ENCODE assay signal across 18 cellular contexts in the genomic region with DNA sequence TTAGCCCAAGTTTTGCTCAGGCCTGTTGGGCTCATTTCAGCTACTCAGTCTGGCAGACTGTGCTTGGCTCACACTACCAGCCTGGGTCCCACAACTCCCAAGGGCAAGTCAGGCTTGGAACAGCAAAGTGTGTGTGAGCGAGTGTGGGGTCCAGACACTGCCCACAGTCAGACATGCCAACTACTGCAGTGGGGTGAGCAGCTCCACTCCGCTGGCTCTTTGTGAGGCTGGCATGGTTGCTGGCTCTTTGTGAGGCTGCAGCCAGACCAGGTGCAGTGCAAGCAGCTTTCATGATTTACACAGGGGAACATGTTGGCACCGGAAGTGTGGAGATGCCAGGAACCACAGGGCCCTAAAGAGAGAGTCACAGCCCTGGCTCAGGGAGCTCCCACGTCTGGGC.
"Had no signal": no experiment of that assay in that cellular context is flagged by ENCODE, and none has a peak within 500 bp of the region (broad histone marks: within the 10 kb centered on the region; RNA-seq: fewer than 3 reads in every experiment).

No MANE protein-coding gene starts in this region.

- H3K27me3 ChIP-seq: heart left ventricle, neural progenitor cell, pancreas, stomach had no signal

- H3K27ac ChIP-seq: coronary artery, heart left ventricle, neural progenitor cell, pancreas, stomach had no signal

- H3K9me3 ChIP-seq: heart left ventricle, pancreas, stomach had no signal

- H3K4me3 ChIP-seq: coronary artery, heart left ventricle, neural progenitor cell, pancreas, stomach had no signal

- H3K27ac Mint-ChIP-seq: mesothelial cell of epicardium, natural killer cell, neural progenitor cell, progenitor cell of endocrine pancreas had no signal

- H3K4me3 Mint-ChIP-seq: mesothelial cell of epicardium, natural killer cell, neural progenitor cell had no signal

- ATAC-seq: left lobe of liver, natural killer cell, pancreas, right cardiac atrium had no signal

- H3K36me3 ChIP-seq: heart left ventricle, neural progenitor cell, pancreas, stomach had no signal

- H3K9me3 Mint-ChIP-seq: mesothelial cell of epicardium, neural progenitor cell had no signal

- H3K4me1 ChIP-seq: heart left ventricle, neural progenitor cell, pancreas, stomach had no signal

- H3K36me3 Mint-ChIP-seq: mesothelial cell of epicardium, natural killer cell, neural progenitor cell had no signal

- H3K4me1 Mint-ChIP-seq: mesothelial cell of epicardium, natural killer cell, neural progenitor cell had no signal

- H3K27me3 Mint-ChIP-seq: progenitor cell of endocrine pancreas had no signal

- DNase-seq: effector CD8-positive, alpha-beta T cell; heart left ventricle; hippocampal formation; mammary epithelial cell; natural killer cell; occipital lobe; pancreas; right cardiac atrium; small intestine; stimulated activated CD4-positive, alpha-beta T cell treated with anti-CD3 and anti-CD28 coated beads, Interleukin-2, amount 100 ng/mL, for 48 hours; stomach; substantia nigra; trophoblast cell had no signal
